22 cellular contexts compared by ENCODE assay signal in the genomic region with DNA sequence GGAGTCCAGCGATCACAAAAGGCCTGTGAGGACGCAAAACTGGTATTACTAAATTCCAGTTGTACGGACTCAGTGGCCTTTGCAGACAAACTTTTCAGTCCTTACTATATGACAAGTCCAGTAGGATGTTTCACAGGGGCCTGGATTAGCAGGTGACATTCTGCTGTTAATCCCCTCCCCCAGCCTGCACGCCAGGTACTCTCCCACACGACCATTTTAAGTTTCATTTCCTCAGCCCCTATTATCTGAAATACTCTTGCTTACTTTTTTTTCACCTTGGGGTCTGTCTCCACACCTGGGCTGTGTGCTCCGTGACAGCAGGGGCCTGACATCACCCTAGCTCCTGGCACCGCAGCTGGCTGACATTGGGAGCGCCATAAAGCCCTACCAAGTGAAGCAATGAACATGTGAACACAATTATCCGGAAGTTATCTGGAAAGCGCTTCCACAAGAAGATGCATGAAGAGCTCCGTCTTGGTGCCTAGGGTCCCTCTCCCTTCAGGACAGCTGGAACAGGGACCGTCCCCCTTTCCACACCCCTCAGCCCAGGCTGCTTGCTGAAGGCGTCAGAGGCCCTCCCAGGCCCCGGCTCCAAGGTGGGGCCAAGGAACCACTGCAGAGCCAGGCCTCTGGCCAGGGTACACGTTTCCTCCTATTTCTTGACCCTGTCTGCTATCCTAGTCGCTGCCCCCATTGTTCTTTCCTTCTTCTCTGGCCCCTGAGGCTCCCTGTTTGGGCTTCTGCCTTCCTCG.
"Had no signal": no experiment of that assay in that cellular context is flagged by ENCODE, and none has a peak within 500 bp of the region (broad histone marks: within the 10 kb centered on the region; RNA-seq: fewer than 3 reads in every experiment).

No MANE protein-coding gene starts in this region.

- H3K27ac ChIP-seq: adrenal gland, cardiac muscle cell, thoracic aorta, upper lobe of left lung, VCaP had no signal

- DNase-seq: activated CD4-positive, alpha-beta T cell treated with anti-CD3 and anti-CD28 coated beads for 1 hour; activated CD4-positive, alpha-beta T cell treated with anti-CD3 and anti-CD28 coated beads, Interleukin-2, amount 50 U/mL, for 4 hours; activated effector memory CD4-positive, alpha-beta T cell treated with anti-CD3 and anti-CD28 coated beads, Interleukin-2, amount 50 U/mL, for 16 hours; activated T-cell treated with anti-CD3 and anti-CD28 coated beads, Interleukin-2, amount 50 U/mL, for 72 hours; adrenal gland; dermis blood vessel endothelial cell; effector memory CD8-positive, alpha-beta T cell; hypothalamus; islet precursor cell; nephron progenitor cell; nucleus accumbens; posterior cingulate gyrus; small intestine; stimulated activated CD4-positive, alpha-beta T cell treated with anti-CD3 and anti-CD28 coated beads, Interleukin-15, amount 100 ng/mL, for 24 hours; stimulated activated CD4-positive, alpha-beta T cell treated with anti-CD3 and anti-CD28 coated beads, Interleukin-4, amount 100 ng/mL, for 1 hour; SW 1271; T-helper 2 cell had no signal

- H3K9me3 ChIP-seq: adrenal gland, thoracic aorta, upper lobe of left lung had no signal

- H3K4me3 Mint-ChIP-seq: activated T-cell treated with anti-CD3 and anti-CD28 coated beads, Interleukin-2, amount 50 U/mL, for 72 hours; effector memory CD8-positive, alpha-beta T cell; nephron progenitor cell had no signal

- H3K9me3 Mint-ChIP-seq: effector memory CD8-positive, alpha-beta T cell; nephron progenitor cell had no signal

- H3K4me1 ChIP-seq: adrenal gland had no signal

- ATAC-seq: activated naive CD4-positive, alpha-beta T cell treated with anti-CD3 and anti-CD28 coated beads, Interleukin-2, amount 50 U/mL, for 72 hours; activated T-cell treated with anti-CD3 and anti-CD28 coated beads, Interleukin-2, amount 50 U/mL, for 72 hours; effector memory CD8-positive, alpha-beta T cell had no signal

- H3K27me3 ChIP-seq: adrenal gland, cardiac muscle cell, upper lobe of left lung had no signal

- H3K27ac Mint-ChIP-seq: activated T-cell treated with anti-CD3 and anti-CD28 coated beads, Interleukin-2, amount 50 U/mL, for 72 hours had no signal

- H3K27me3 Mint-ChIP-seq: effector memory CD8-positive, alpha-beta T cell had no signal

- H3K4me3 ChIP-seq: adrenal gland, cardiac muscle cell, thoracic aorta, upper lobe of left lung had no signal
